12 cellular contexts compared by ENCODE assay signal in genomic region chr5:121199238-121199999, GRCh38.
DNase-seq lines count a peak whose midpoint lies in the region; ATAC-seq and TF ChIP-seq lines count a peak whose summit lies in the region.
"Had no signal": no experiment of that assay in that cellular context is flagged by ENCODE, and none has a peak within 500 bp of the region (broad histone marks: within the 10 kb centered on the region; RNA-seq: fewer than 3 reads in every experiment).

No MANE protein-coding gene starts in this region.

- 12 to 25% (median 17%) methylated on average over 5 of the region's 5 CpGs for WGBS in ovary, 3 donors

- no peak for ATAC-seq in HG03108 (IDR thresholded peaks at IDR 0.05; ENCODE audit: unreplicated experiment)

- peaks cover 1% of the 10 kb centered on the region for H3K4me1 ChIP-seq in ovary (ENCODE audit: insufficient read depth)
- H3K4me1 ChIP-seq: Peyer's patch had no signal

- no peak for TF ChIP-seq POLR2A in ovary (IDR thresholded peaks at IDR 0.05)

- intact Hi-C loops in ovary (cut with DNase I), result no loop called here

- TF ChIP-seq CTCF in coronary artery (IDR thresholded peaks at IDR 0.05), result no peak
- TF ChIP-seq CTCF in ovary (IDR thresholded peaks at IDR 0.05), result no peak
- TF ChIP-seq CTCF in WERI-Rb-1 (IDR thresholded peaks at IDR 0.05; ENCODE audit: low read depth, low read length), result no peak

- H3K4me3 ChIP-seq in coronary artery (peak overlapping the region; percentile 8), ovary (peak overlapping the region; percentile 23), WERI-Rb-1 (ENCODE audit: low read depth, low read length) (no peak overlapping the region)
- H3K4me3 ChIP-seq: Peyer's patch had no signal

- DNase-seq in Ammon's horn (ENCODE audit: low spot score) (peak; percentile 39), NCI-H446 (lab: John Stamatoyannopoulos, UW) (peak; percentile 25 to 65), coronary artery (ENCODE audit: low spot score) (no peak), ovary (peak in 1 of 5 donors; percentile 2), WERI-Rb-1 (no peak), AML-193 (lab: John Stamatoyannopoulos, UW) (no peak)
- no peak for DNase-seq in activated CD8-positive, alpha-beta memory T cell treated with anti-CD3 and anti-CD28 coated beads for 24 hours
- DNase-seq: activated T-cell treated with anti-CD3 and anti-CD28 coated beads for 4 hours, Calu3, KG1, Peyer's patch had no signal

- no peaks in the 10 kb centered on the region for H3K27me3 ChIP-seq in ovary
- H3K27me3 ChIP-seq in WERI-Rb-1 (ENCODE audit: insufficient read depth, low read depth, severe bottlenecking), result no peaks in the 10 kb centered on the region
- H3K27me3 ChIP-seq: Peyer's patch had no signal

- TF ChIP-seq EP300 in ovary (IDR thresholded peaks at IDR 0.05), result no peak

- H3K9me3 ChIP-seq in ovary, result no peaks in the 10 kb centered on the region
- no peaks in the 10 kb centered on the region for H3K9me3 ChIP-seq in WERI-Rb-1 (ENCODE audit: severe bottlenecking)
- H3K9me3 ChIP-seq: Peyer's patch had no signal

- H3K36me3 ChIP-seq in ovary (no peaks in the 10 kb centered on the region), WERI-Rb-1 (no peaks in the 10 kb centered on the region)
- H3K36me3 ChIP-seq: Peyer's patch had no signal

- H3K27ac ChIP-seq in coronary artery (no peak overlapping the region), ovary (no peak overlapping the region), WERI-Rb-1 (no peak overlapping the region)
- H3K27ac ChIP-seq: Peyer's patch had no signal

Comparison
In these comparisons a context has a peak if more than half of its experiments do, and no peak if none do; other contexts are left out.
1. DNase-seq: peak in Ammon's horn (single experiment) and NCI-H446 (2 of 2); none in coronary artery (single experiment), WERI-Rb-1 (single experiment), activated CD8-positive, alpha-beta memory T cell treated with anti-CD3 and anti-CD28 coated beads for 24 hours (single experiment) and AML-193 (0 of 2).